ENCODE assay signal across 1 cellular context in the genomic region with DNA sequence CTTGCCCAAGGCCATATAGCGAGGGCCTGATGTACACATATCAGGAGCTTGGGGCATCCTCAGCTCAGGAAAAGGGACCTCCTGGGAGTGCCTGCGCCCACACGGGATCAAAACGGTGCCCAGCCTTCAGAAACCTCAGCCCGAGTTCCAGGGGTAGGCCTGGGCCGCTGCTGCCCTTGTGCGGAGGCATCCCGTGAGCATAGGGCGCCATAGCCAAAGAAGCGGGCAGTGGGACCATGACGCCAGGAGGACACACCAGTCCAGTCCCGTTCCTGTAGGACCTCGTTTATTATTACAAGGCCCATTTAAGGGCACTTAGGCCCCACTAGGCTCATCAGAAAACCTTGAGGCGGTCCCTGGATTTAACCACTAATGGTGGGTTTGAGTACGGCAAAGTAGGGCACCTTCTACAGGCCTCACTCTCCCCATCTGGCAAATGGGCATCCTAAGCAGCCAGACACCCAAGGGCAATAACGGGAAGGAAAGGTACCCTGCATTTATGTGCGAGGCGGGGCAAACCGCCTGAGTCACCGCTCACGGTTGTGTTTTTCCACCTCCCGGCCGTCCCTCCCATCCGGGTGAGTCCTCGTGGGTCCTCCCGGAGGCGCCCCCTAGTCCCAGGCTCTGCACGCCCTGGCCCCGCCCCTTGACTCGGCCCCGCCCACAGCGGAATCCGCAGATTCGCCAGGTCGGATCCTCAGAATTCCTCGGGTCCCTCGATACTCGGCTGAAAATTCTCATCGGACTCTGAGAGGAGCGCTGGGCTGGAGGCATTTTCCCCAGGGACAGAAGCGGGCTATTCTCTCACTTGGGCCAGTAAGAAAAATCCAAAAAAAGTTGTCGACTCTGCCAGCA.
TF ChIP-seq lines count a peak whose summit lies in the region.

No MANE protein-coding gene starts in this region.

TF ChIP-seq in GM12878, 131 proteins besides CTCF, POLR2A, EP300 and RAD21 (continued from another document and continues in another):
- TF ChIP-seq, protein P1, sequence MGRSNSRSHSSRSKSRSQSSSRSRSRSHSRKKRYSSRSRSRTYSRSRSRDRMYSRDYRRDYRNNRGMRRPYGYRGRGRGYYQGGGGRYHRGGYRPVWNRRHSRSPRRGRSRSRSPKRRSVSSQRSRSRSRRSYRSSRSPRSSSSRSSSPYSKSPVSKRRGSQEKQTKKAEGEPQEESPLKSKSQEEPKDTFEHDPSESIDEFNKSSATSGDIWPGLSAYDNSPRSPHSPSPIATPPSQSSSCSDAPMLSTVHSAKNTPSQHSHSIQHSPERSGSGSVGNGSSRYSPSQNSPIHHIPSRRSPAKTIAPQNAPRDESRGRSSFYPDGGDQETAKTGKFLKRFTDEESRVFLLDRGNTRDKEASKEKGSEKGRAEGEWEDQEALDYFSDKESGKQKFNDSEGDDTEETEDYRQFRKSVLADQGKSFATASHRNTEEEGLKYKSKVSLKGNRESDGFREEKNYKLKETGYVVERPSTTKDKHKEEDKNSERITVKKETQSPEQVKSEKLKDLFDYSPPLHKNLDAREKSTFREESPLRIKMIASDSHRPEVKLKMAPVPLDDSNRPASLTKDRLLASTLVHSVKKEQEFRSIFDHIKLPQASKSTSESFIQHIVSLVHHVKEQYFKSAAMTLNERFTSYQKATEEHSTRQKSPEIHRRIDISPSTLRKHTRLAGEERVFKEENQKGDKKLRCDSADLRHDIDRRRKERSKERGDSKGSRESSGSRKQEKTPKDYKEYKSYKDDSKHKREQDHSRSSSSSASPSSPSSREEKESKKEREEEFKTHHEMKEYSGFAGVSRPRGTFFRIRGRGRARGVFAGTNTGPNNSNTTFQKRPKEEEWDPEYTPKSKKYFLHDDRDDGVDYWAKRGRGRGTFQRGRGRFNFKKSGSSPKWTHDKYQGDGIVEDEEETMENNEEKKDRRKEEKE (IDR thresholded peaks at IDR 0.05), result no peak
- TF ChIP-seq WRNIP1 (IDR thresholded peaks at IDR 0.05; ENCODE audit: borderline replicate concordance, low read depth, low read length), result no peak
- TF ChIP-seq CREB1 (IDR thresholded peaks at IDR 0.05; ENCODE audit: low read depth), result no peak
- TF ChIP-seq, protein P2, sequence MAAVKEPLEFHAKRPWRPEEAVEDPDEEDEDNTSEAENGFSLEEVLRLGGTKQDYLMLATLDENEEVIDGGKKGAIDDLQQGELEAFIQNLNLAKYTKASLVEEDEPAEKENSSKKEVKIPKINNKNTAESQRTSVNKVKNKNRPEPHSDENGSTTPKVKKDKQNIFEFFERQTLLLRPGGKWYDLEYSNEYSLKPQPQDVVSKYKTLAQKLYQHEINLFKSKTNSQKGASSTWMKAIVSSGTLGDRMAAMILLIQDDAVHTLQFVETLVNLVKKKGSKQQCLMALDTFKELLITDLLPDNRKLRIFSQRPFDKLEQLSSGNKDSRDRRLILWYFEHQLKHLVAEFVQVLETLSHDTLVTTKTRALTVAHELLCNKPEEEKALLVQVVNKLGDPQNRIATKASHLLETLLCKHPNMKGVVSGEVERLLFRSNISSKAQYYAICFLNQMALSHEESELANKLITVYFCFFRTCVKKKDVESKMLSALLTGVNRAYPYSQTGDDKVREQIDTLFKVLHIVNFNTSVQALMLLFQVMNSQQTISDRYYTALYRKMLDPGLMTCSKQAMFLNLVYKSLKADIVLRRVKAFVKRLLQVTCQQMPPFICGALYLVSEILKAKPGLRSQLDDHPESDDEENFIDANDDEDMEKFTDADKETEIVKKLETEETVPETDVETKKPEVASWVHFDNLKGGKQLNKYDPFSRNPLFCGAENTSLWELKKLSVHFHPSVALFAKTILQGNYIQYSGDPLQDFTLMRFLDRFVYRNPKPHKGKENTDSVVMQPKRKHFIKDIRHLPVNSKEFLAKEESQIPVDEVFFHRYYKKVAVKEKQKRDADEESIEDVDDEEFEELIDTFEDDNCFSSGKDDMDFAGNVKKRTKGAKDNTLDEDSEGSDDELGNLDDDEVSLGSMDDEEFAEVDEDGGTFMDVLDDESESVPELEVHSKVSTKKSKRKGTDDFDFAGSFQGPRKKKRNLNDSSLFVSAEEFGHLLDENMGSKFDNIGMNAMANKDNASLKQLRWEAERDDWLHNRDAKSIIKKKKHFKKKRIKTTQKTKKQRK (IDR thresholded peaks at IDR 0.05; ENCODE audit: low read depth, low read length), result no peak
- TF ChIP-seq, protein P3, sequence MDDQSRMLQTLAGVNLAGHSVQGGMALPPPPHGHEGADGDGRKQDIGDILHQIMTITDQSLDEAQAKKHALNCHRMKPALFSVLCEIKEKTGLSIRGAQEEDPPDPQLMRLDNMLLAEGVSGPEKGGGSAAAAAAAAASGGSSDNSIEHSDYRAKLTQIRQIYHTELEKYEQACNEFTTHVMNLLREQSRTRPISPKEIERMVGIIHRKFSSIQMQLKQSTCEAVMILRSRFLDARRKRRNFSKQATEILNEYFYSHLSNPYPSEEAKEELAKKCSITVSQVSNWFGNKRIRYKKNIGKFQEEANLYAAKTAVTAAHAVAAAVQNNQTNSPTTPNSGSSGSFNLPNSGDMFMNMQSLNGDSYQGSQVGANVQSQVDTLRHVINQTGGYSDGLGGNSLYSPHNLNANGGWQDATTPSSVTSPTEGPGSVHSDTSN (IDR thresholded peaks at IDR 0.05; ENCODE audit: insufficient replicate concordance, low read depth, low read length), result no peak
- TF ChIP-seq, protein P4, sequence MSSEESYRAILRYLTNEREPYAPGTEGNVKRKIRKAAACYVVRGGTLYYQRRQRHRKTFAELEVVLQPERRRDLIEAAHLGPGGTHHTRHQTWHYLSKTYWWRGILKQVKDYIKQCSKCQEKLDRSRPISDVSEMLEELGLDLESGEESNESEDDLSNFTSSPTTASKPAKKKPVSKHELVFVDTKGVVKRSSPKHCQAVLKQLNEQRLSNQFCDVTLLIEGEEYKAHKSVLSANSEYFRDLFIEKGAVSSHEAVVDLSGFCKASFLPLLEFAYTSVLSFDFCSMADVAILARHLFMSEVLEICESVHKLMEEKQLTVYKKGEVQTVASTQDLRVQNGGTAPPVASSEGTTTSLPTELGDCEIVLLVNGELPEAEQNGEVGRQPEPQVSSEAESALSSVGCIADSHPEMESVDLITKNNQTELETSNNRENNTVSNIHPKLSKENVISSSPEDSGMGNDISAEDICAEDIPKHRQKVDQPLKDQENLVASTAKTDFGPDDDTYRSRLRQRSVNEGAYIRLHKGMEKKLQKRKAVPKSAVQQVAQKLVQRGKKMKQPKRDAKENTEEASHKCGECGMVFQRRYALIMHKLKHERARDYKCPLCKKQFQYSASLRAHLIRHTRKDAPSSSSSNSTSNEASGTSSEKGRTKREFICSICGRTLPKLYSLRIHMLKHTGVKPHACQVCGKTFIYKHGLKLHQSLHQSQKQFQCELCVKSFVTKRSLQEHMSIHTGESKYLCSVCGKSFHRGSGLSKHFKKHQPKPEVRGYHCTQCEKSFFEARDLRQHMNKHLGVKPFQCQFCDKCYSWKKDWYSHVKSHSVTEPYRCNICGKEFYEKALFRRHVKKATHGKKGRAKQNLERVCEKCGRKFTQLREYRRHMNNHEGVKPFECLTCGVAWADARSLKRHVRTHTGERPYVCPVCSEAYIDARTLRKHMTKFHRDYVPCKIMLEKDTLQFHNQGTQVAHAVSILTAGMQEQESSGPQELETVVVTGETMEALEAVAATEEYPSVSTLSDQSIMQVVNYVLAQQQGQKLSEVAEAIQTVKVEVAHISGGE (CRISPR knock-in tag; IDR thresholded peaks at IDR 0.05), result no peak
- TF ChIP-seq YBX1 (IDR thresholded peaks at IDR 0.05), result no peak
- peak; percentile 32 for TF ChIP-seq MYC (IDR thresholded peaks at IDR 0.05; ENCODE audit: insufficient read depth, insufficient read length, insufficient replicate concordance, low read length, severe bottlenecking)
- no peak for TF ChIP-seq FOS (IDR thresholded peaks at IDR 0.05; ENCODE audit: borderline replicate concordance, extremely low read depth, insufficient read length)
- peak; percentile 98 for TF ChIP-seq SMARCA5 (IDR thresholded peaks at IDR 0.05)
- TF ChIP-seq, protein P5, sequence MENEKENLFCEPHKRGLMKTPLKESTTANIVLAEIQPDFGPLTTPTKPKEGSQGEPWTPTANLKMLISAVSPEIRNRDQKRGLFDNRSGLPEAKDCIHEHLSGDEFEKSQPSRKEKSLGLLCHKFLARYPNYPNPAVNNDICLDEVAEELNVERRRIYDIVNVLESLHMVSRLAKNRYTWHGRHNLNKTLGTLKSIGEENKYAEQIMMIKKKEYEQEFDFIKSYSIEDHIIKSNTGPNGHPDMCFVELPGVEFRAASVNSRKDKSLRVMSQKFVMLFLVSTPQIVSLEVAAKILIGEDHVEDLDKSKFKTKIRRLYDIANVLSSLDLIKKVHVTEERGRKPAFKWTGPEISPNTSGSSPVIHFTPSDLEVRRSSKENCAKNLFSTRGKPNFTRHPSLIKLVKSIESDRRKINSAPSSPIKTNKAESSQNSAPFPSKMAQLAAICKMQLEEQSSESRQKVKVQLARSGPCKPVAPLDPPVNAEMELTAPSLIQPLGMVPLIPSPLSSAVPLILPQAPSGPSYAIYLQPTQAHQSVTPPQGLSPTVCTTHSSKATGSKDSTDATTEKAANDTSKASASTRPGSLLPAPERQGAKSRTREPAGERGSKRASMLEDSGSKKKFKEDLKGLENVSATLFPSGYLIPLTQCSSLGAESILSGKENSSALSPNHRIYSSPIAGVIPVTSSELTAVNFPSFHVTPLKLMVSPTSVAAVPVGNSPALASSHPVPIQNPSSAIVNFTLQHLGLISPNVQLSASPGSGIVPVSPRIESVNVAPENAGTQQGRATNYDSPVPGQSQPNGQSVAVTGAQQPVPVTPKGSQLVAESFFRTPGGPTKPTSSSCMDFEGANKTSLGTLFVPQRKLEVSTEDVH (IDR thresholded peaks at IDR 0.05; ENCODE audit: low read depth, partially characterized antibody), result no peak
- TF ChIP-seq MEF2B (IDR thresholded peaks at IDR 0.05; ENCODE audit: partially characterized antibody, poor library complexity, severe bottlenecking), result no peak
- TF ChIP-seq, protein P6, sequence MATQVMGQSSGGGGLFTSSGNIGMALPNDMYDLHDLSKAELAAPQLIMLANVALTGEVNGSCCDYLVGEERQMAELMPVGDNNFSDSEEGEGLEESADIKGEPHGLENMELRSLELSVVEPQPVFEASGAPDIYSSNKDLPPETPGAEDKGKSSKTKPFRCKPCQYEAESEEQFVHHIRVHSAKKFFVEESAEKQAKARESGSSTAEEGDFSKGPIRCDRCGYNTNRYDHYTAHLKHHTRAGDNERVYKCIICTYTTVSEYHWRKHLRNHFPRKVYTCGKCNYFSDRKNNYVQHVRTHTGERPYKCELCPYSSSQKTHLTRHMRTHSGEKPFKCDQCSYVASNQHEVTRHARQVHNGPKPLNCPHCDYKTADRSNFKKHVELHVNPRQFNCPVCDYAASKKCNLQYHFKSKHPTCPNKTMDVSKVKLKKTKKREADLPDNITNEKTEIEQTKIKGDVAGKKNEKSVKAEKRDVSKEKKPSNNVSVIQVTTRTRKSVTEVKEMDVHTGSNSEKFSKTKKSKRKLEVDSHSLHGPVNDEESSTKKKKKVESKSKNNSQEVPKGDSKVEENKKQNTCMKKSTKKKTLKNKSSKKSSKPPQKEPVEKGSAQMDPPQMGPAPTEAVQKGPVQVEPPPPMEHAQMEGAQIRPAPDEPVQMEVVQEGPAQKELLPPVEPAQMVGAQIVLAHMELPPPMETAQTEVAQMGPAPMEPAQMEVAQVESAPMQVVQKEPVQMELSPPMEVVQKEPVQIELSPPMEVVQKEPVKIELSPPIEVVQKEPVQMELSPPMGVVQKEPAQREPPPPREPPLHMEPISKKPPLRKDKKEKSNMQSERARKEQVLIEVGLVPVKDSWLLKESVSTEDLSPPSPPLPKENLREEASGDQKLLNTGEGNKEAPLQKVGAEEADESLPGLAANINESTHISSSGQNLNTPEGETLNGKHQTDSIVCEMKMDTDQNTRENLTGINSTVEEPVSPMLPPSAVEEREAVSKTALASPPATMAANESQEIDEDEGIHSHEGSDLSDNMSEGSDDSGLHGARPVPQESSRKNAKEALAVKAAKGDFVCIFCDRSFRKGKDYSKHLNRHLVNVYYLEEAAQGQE (IDR thresholded peaks at IDR 0.05; ENCODE audit: low read depth, low read length), result no peak
- no peak for TF ChIP-seq SP1 (IDR thresholded peaks at IDR 0.05; ENCODE audit: low read depth, low read length)
- 0 out of 2 replicates have a peak, but pooled peaks have one; percentile 38 for TF ChIP-seq POLR2AphosphoS5 (IDR thresholded peaks at IDR 0.05; ENCODE audit: low read length)
- TF ChIP-seq RUNX3 (IDR thresholded peaks at IDR 0.05; ENCODE audit: low read length), result peak; percentile 31
- TF ChIP-seq, protein P7, sequence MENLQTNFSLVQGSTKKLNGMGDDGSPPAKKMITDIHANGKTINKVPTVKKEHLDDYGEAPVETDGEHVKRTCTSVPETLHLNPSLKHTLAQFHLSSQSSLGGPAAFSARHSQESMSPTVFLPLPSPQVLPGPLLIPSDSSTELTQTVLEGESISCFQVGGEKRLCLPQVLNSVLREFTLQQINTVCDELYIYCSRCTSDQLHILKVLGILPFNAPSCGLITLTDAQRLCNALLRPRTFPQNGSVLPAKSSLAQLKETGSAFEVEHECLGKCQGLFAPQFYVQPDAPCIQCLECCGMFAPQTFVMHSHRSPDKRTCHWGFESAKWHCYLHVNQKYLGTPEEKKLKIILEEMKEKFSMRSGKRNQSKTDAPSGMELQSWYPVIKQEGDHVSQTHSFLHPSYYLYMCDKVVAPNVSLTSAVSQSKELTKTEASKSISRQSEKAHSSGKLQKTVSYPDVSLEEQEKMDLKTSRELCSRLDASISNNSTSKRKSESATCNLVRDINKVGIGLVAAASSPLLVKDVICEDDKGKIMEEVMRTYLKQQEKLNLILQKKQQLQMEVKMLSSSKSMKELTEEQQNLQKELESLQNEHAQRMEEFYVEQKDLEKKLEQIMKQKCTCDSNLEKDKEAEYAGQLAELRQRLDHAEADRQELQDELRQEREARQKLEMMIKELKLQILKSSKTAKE (IDR thresholded peaks at IDR 0.05; ENCODE audit: low read depth, poor library complexity, severe bottlenecking), result peak; percentile 76
- no peak for TF ChIP-seq RAD51 (IDR thresholded peaks at IDR 0.05)
- TF ChIP-seq ETV6 (conservative IDR thresholded peaks at IDR 0.05 in 1 of 2, IDR thresholded peaks at IDR 0.05 in 1 of 2; ENCODE audit: borderline replicate concordance in 1 of 2, low read depth in 1 of 2), result no peak
- TF ChIP-seq CEBPB (IDR thresholded peaks at IDR 0.05; ENCODE audit: borderline replicate concordance in 1 of 2, low read depth in 2 of 2, low read length in 2 of 2), result no peak
- TF ChIP-seq, protein P8, sequence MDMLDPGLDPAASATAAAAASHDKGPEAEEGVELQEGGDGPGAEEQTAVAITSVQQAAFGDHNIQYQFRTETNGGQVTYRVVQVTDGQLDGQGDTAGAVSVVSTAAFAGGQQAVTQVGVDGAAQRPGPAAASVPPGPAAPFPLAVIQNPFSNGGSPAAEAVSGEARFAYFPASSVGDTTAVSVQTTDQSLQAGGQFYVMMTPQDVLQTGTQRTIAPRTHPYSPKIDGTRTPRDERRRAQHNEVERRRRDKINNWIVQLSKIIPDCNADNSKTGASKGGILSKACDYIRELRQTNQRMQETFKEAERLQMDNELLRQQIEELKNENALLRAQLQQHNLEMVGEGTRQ (IDR thresholded peaks at IDR 0.05; ENCODE audit: borderline replicate concordance, low read depth, low read length), result no peak
- TF ChIP-seq, protein P9, sequence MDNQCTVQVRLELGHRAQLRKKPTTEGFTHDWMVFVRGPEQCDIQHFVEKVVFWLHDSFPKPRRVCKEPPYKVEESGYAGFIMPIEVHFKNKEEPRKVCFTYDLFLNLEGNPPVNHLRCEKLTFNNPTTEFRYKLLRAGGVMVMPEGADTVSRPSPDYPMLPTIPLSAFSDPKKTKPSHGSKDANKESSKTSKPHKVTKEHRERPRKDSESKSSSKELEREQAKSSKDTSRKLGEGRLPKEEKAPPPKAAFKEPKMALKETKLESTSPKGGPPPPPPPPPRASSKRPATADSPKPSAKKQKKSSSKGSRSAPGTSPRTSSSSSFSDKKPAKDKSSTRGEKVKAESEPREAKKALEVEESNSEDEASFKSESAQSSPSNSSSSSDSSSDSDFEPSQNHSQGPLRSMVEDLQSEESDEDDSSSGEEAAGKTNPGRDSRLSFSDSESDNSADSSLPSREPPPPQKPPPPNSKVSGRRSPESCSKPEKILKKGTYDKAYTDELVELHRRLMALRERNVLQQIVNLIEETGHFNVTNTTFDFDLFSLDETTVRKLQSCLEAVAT (IDR thresholded peaks at IDR 0.05), result no peak
- no peak for TF ChIP-seq BCL11A (IDR thresholded peaks at IDR 0.05; ENCODE audit: low read depth, low read length)
- TF ChIP-seq CBX3 (IDR thresholded peaks at IDR 0.05; ENCODE audit: borderline replicate concordance, low read depth), result no peak
- no peak for TF ChIP-seq SMAD5 (IDR thresholded peaks at IDR 0.05; ENCODE audit: low read depth)
- TF ChIP-seq ZBED1 (IDR thresholded peaks at IDR 0.05; ENCODE audit: borderline replicate concordance), result no peak
